9 cellular contexts compared by ENCODE assay signal in the genomic region with DNA sequence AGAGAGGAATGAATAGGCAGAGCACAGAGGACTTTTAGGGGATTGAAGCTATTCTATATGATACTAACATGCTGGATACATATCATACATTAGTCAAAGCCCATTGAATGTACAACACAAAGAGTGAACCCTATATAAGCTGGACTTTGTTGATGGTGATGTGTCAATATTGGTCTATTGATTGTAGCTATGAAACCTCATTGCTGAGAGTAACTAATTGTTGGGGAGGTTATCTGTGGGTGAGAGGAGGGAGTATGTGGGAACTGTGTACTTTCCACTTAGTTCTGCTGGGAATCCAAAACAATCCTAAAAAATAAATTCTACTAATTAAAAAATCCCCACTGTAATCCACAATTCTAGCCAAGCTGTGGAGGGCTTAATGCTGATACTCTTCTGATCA. TPM values are rescaled to one million over a fixed set of nuclear protein-coding genes. Genes with fewer than 3 reads are reported as not detected.
"Had no signal": no experiment of that assay in that cellular context is flagged by ENCODE, and none has a peak within 500 bp of the region (broad histone marks: within the 10 kb centered on the region; RNA-seq: fewer than 3 reads in every experiment).

No MANE protein-coding gene starts in this region.

- DNase-seq: H9, HCEC 1CT, IMR-90 had no signal

- H3K4me3 Mint-ChIP-seq: GM23338, H9 had no signal

- H3K4me2 ChIP-seq: GM23338 had no signal

- H3K27ac Mint-ChIP-seq: GM23338, H9 had no signal

- H3K4me1 Mint-ChIP-seq: GM23338, H9 had no signal

- ATAC-seq: GM23338, K562 had no signal

- H3K27ac ChIP-seq: HL-60 had no signal

- H3K4me3 ChIP-seq: GM23338, K562 had no signal

- H2AFZ ChIP-seq: GM23338 had no signal

- FAIRE-seq: H1, H54, K562 had no signal

RNA-seq across cellular contexts. Expression of a gene that starts 22.0 kb away (rescaled TPM):
- total RNA-seq: GM23338, H1, H9, HT1080, IMR-90 had no signal
- polyA plus RNA-seq: GM23338, IMR-90, K562 had no signal
